In the genomic region with DNA sequence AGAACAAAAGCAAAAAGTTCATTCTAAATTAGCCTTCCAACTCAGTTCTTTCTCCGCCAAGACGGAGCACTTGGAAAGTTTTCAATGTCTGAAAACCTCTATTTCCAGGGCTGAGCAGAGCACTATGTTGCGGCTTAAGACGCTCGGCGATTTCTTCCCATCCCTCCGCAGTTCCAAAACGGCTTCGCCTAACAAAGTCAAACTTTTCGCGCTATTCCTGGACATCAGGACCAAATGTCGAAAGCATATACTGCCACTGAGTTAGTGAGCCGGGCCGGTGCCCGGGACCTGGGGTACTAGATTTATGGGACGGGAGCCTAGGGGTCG, we compare ENCODE assay signal across 8 cellular contexts.
A peak's percentile ranks its signal among the peaks of the same experiment; 100 is the strongest.
DNase-seq lines count a peak whose midpoint lies in the region; ATAC-seq and TF ChIP-seq lines count a peak whose summit lies in the region.

No MANE protein-coding gene starts in this region.

- H3K4me3 ChIP-seq in HUES6 (ENCODE audit: low read depth, low read length): peak overlapping the region; percentile 89
- H3K4me3 ChIP-seq in astrocyte of the spinal cord (ENCODE audit: low read depth, low read length): peak overlapping the region; percentile 82

- DNase-seq in GM03348 (ENCODE audit: low spot score) (peak; percentile 46), astrocyte of the spinal cord (ENCODE audit: low read depth, low spot score) (peak; percentile 78), inferior parietal cortex (ENCODE audit: extremely low spot score) (peak; percentile 80), COR-L47 (lab: John Stamatoyannopoulos, UW) (no peak)
- peak; percentile 10 for DNase-seq in stimulated activated CD8-positive, alpha-beta memory T cell treated with anti-CD3 and anti-CD28 coated beads, Interleukin-12 subunit alpha, Interleukin-12 subunit beta, amount 100 ng/mL, for 24 hours (ENCODE audit: extremely low read depth)

- no peaks in the 10 kb centered on the region for H3K27me3 ChIP-seq in HUES6 (ENCODE audit: control insufficient read depth, insufficient read depth, low read length)

- in situ Hi-C loops in astrocyte of the spinal cord (cut with HindIII; ENCODE audit: low sequenced_read_pairs): no loop called here

- H3K4me1 ChIP-seq in HUES6 (ENCODE audit: control insufficient read depth, insufficient read depth, low read length): peaks cover 17% of the 10 kb centered on the region

- peak overlapping the region; percentile 73 for H3K27ac ChIP-seq in HUES6 (ENCODE audit: low read depth, low read length)

- no peaks in the 10 kb centered on the region for H3K36me3 ChIP-seq in HUES6 (ENCODE audit: control insufficient read depth, insufficient read depth, low read length)

- TF ChIP-seq CTCF in astrocyte of the spinal cord (IDR thresholded peaks at IDR 0.05; ENCODE audit: low read depth, low read length): no peak

- no peaks in the 10 kb centered on the region for H3K9me3 ChIP-seq in HUES6 (ENCODE audit: control insufficient read depth, insufficient read depth, low read depth, low read length)

- ATAC-seq in HG02623 (IDR thresholded peaks at IDR 0.05; ENCODE audit: unreplicated experiment) (no peak), HG02588 (IDR thresholded peaks at IDR 0.05; ENCODE audit: unreplicated experiment) (no peak)

- peak overlapping the region; percentile 85 for H3K9ac ChIP-seq in HUES6 (ENCODE audit: low read length)
